ENCODE assay signal across 8 cellular contexts in the genomic region with DNA sequence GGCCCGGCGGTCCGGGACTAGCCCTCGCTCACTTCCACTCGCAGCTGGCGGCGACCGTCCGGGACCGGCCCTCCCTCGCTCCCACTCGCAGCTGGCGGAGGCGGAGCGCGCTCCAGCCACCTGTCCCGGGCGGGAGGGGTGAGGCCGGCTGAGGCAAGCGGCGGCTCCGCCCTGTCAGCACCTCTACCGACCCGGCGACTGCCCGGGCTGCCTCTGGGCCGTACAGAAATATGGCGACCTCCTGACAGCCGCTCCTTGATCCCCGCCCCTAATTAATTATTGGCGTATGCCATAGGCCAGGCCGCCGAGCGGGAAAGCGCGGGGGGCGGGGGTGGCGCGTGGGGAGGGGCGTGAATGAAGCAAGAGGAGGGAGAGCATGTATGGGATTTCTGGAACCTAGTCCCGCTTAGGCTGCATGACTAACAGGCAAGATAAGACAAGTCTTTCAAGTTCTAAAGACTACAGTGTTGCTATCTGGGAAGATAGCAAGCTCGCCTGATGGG. TPM values are rescaled to one million over a fixed set of nuclear protein-coding genes. Genes with fewer than 3 reads are reported as not detected.
A peak's percentile ranks its signal among the peaks of the same experiment; 100 is the strongest.
DNase-seq lines count a peak whose midpoint lies in the region; ATAC-seq and TF ChIP-seq lines count a peak whose summit lies in the region.

A gene (minus strand): TSS at position 200 of the 503 bp plus-strand sequence. CDS start 243 bp downstream, outside the sequence.

- peak within 1 kb of the TSS; percentile 41 for H3K27ac ChIP-seq in naive thymus-derived CD4-positive, alpha-beta T cell (ENCODE audit: low read depth, low read length)

- no peaks in the 10 kb centered on the region for H3K9me3 ChIP-seq in naive thymus-derived CD4-positive, alpha-beta T cell (ENCODE audit: control insufficient read depth in 2 of 3, low read length in 3 of 3)

- peak within 1 kb of the TSS; percentile 75 to 94 (median 86) for H3K4me3 Mint-ChIP-seq in naive thymus-derived CD4-positive, alpha-beta T cell
- peak within 1 kb of the TSS; percentile 86 to 88 for H3K4me3 Mint-ChIP-seq in stimulated activated naive B cell treated with anti-CD40 and anti-IgM and Interleukin-4, amounts not matched to agents 10 μg/mL and 1 μg/mL and 100 μg/mL, for 72 hours

- CTCF ChIA-PET in naive thymus-derived CD4-positive, alpha-beta T cell (lab: Charles Lee): interaction anchor here (0.6 kb wide), 1 partner anchor 106 kb away, joined by 3 read pairs; no protein-coding TSS in a partner anchor

- peaks cover 0 to 1% (median 0%) of the 10 kb centered on the region in 11 donors for H3K9me3 Mint-ChIP-seq in naive thymus-derived CD4-positive, alpha-beta T cell
- H3K9me3 Mint-ChIP-seq in stimulated activated naive B cell treated with anti-CD40 and anti-IgM and Interleukin-4, amounts not matched to agents 10 μg/mL and 1 μg/mL and 100 μg/mL, for 72 hours: peaks cover 0 to 4% of the 10 kb centered on the region in 2 donors

- peaks cover 0 to 5% of the 10 kb centered on the region in 2 donors for H3K4me1 ChIP-seq in naive thymus-derived CD4-positive, alpha-beta T cell (ENCODE audit: control insufficient read depth in 2 of 2, insufficient read depth in 2 of 2, low read length in 2 of 2)

- no peaks in the 10 kb centered on the region for H3K36me3 ChIP-seq in naive thymus-derived CD4-positive, alpha-beta T cell (ENCODE audit: control insufficient read depth in 2 of 3, insufficient read depth in 3 of 3, low read length in 3 of 3)

- intact Hi-C loops in naive thymus-derived CD4-positive, alpha-beta T cell (cut with micrococcal nuclease): loop anchor here (1.0 to 5.0 kb wide), 5 partner anchors 118 to 1092 kb away; a partner anchor contains a TSS

- H3K27ac Mint-ChIP-seq in naive thymus-derived CD4-positive, alpha-beta T cell: peak within 1 kb of the TSS in 8 of 9 donors; percentile 57 to 87 (median 72)
- peak within 1 kb of the TSS; percentile 63 for H3K27ac Mint-ChIP-seq in stimulated activated naive B cell treated with anti-CD40 and anti-IgM and Interleukin-4, amounts not matched to agents 10 μg/mL and 1 μg/mL and 100 μg/mL, for 72 hours

- no peaks in the 10 kb centered on the region for H3K36me3 Mint-ChIP-seq in naive thymus-derived CD4-positive, alpha-beta T cell
- H3K36me3 Mint-ChIP-seq in stimulated activated naive B cell treated with anti-CD40 and anti-IgM and Interleukin-4, amounts not matched to agents 10 μg/mL and 1 μg/mL and 100 μg/mL, for 72 hours: no peaks in the 10 kb centered on the region

- no peaks in the 10 kb centered on the region for H3K27me3 ChIP-seq in naive thymus-derived CD4-positive, alpha-beta T cell (ENCODE audit: control insufficient read depth in 2 of 2, insufficient read depth in 2 of 2, low read length in 2 of 2)

- POLR2A ChIA-PET in naive thymus-derived CD4-positive, alpha-beta T cell (lab: Charles Lee): interaction anchor here (1.2 kb wide), 1 partner anchor 629 kb away, joined by 5 read pairs; a partner anchor contains a TSS

- peaks cover 0 to 2% (median 0%) of the 10 kb centered on the region in 5 donors for H3K27me3 Mint-ChIP-seq in naive thymus-derived CD4-positive, alpha-beta T cell
- peaks cover 7 to 9% of the 10 kb centered on the region in 2 donors for H3K27me3 Mint-ChIP-seq in stimulated activated naive B cell treated with anti-CD40 and anti-IgM and Interleukin-4, amounts not matched to agents 10 μg/mL and 1 μg/mL and 100 μg/mL, for 72 hours

- H3K4me3 ChIP-seq in naive thymus-derived CD4-positive, alpha-beta T cell (ENCODE audit: low read length): peak within 1 kb of the TSS; percentile 53

- peaks cover 5 to 13% (median 12%) of the 10 kb centered on the region in 7 donors for H3K4me1 Mint-ChIP-seq in naive thymus-derived CD4-positive, alpha-beta T cell
- H3K4me1 Mint-ChIP-seq in stimulated activated naive B cell treated with anti-CD40 and anti-IgM and Interleukin-4, amounts not matched to agents 10 μg/mL and 1 μg/mL and 100 μg/mL, for 72 hours: peaks cover 0 to 10% of the 10 kb centered on the region in 2 donors

- peak; percentile 71 for ATAC-seq in GM19468 (IDR thresholded peaks at IDR 0.05; ENCODE audit: extremely low read depth, unreplicated experiment)
- ATAC-seq in naive thymus-derived CD4-positive, alpha-beta T cell: peak; percentile 84
- peak; percentile 90 to 91 for ATAC-seq in stimulated activated naive B cell treated with anti-CD40 and anti-IgM and Interleukin-4, amounts not matched to agents 10 μg/mL and 1 μg/mL and 100 μg/mL, for 72 hours (replicated peaks)

- DNase-seq in C1 segment of cervical spinal cord (lab: John Stamatoyannopoulos, UW) (peak in 13 of 14 donors; percentile 22 to 81 (median 44)), HT1080 (ENCODE audit: low read depth) (peak; percentile 73), fibroblast of peridontal ligament (ENCODE audit: extremely low read depth) (peak; percentile 69)
- peak; percentile 47 for DNase-seq in activated T-helper 9 cell treated with anti-CD3 and anti-CD28 coated beads, Interleukin-2, amount 50 U/mL, for 16 hours (ENCODE audit: low read depth)
- peak; percentile 20 to 53 (median 42) for DNase-seq in naive thymus-derived CD4-positive, alpha-beta T cell
- DNase-seq in stimulated activated naive B cell treated with anti-CD40 and anti-IgM and Interleukin-4, amounts not matched to agents 10 μg/mL and 1 μg/mL and 100 μg/mL, for 72 hours: peak; percentile 50

TF ChIP-seq in PFSK-1, 5 proteins besides CTCF, POLR2A, EP300 and RAD21:
- peak; percentile 41 for TF ChIP-seq FOXP2 (optimal IDR thresholded peaks at IDR 0.05; ENCODE audit: borderline replicate concordance, extremely low read depth, extremely low read length, insufficient read depth)
- no peak for TF ChIP-seq SIN3A (IDR thresholded peaks at IDR 0.05; ENCODE audit: borderline replicate concordance, insufficient read depth, low read length)

RNA-seq across cellular contexts. Expression of the gene that starts here (rescaled TPM):
- total RNA-seq in HT1080 (2014; rRNA removed; shearing (Covaris generic)): 14.4 and 14.7 TPM in 2 replicates
- 10.5 and 13.2 TPM in 2 replicates for polyA plus RNA-seq in HT1080 (2015; cell fraction: cytosol; rRNA removed)
- polyA plus RNA-seq in HT1080 (2015; cell fraction: nucleus; rRNA removed): 18.1 and 18.7 TPM in 2 replicates
- 8.5 TPM for polyA plus RNA-seq in PFSK-1 (2012; ENCODE audit: insufficient read length, low read depth)
- total RNA-seq in naive thymus-derived CD4-positive, alpha-beta T cell: 10 to 100 TPM in 2 of 5 experiments, 1 to 10 TPM in 3; 5.9 to 12.7 (median 8.2) TPM
- 1 to 10 TPM; 8.3 to 9.4 TPM for polyA plus RNA-seq in naive thymus-derived CD4-positive, alpha-beta T cell

Comparison
In these comparisons a context has a peak if more than half of its experiments do, and no peak if none do; other contexts are left out.
1. Peak in every context shown above with its lines: DNase-seq, ATAC-seq, H3K4me3 ChIP-seq and H3K27ac ChIP-seq.